20 cellular contexts compared by ENCODE assay signal in genomic region chr4:76644831-76645485, GRCh38.
"Had no signal": no experiment of that assay in that cellular context is flagged by ENCODE, and none has a peak within 500 bp of the region (broad histone marks: within the 10 kb centered on the region; RNA-seq: fewer than 3 reads in every experiment).

No MANE protein-coding gene starts in this region.

- H3K27me3 ChIP-seq: gastrocnemius medialis, tibial artery had no signal

- DNase-seq: activated B cell treated with CpG ODN at 0.5 μM for 24 hours; activated CD4-positive, alpha-beta memory T cell treated with anti-CD3 and anti-CD28 coated beads for 36 hours; activated CD4-positive, alpha-beta T cell treated with anti-CD3 and anti-CD28 coated beads for 4 hours; activated naive CD4-positive, alpha-beta T cell treated with Interleukin-2 at 50 U/mL for 16 hours; activated naive CD8-positive, alpha-beta T cell treated with anti-CD3 and anti-CD28 coated beads for 36 hours; activated T-cell treated with anti-CD3 and anti-CD28 coated beads, Interleukin-2, amount 50 U/mL, for 48 hours; central memory CD4-positive, alpha-beta T cell; effector memory CD4-positive, alpha-beta T cell; gastrocnemius medialis; hippocampal formation; left ventricle myocardium superior; mammary epithelial cell; nephron progenitor cell; right cardiac atrium; stimulated activated CD4-positive, alpha-beta T cell treated with anti-CD3 and anti-CD28 coated beads, Interleukin-1b, Interleukin-23, amount 100 ng/mL, for 48 hours; substantia nigra; T1000; tibial artery had no signal

- FAIRE-seq: astrocyte had no signal

- H3K4me1 ChIP-seq: gastrocnemius medialis, parathyroid adenoma had no signal

- H3K36me3 ChIP-seq: gastrocnemius medialis, tibial artery had no signal

- H3K9me3 ChIP-seq: gastrocnemius medialis, tibial artery had no signal

- H3K27ac ChIP-seq: gastrocnemius medialis, parathyroid adenoma, tibial artery had no signal

- H3K4me3 ChIP-seq: gastrocnemius medialis, tibial artery had no signal

- H3K9ac ChIP-seq: parathyroid adenoma had no signal

- ATAC-seq: gastrocnemius medialis, left ventricle myocardium superior, right cardiac atrium had no signal

- H2AFZ ChIP-seq: parathyroid adenoma had no signal
